5 cellular contexts compared by ENCODE assay signal in the genomic region with DNA sequence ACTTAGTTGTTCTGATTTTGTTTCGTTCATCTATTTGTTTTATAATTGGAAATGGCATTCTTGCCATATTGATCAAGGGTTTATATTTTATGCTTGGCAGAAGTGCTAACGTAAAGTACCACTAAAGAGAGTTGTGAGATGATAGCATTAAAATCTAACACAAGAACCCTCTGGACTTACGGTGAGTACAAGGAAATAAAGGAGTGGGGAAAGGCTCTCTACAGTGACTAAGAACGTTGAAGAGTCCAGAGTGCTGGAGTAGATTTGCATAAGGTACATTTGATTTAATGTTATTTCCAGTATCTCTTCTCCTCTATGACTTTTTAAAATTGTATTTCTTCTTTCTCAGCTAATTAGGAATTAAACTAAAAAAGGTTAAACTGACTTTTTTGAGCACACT.
"Had no signal": no experiment of that assay in that cellular context is flagged by ENCODE, and none has a peak within 500 bp of the region (broad histone marks: within the 10 kb centered on the region; RNA-seq: fewer than 3 reads in every experiment).

No MANE protein-coding gene starts in this region.

- DNase-seq: IMR-90, KBM-7 had no signal

- ATAC-seq: HepG2, K562 had no signal

- H3K27ac ChIP-seq: HL-60 had no signal

- H3K4me3 ChIP-seq: K562 had no signal
